7 cellular contexts compared by ENCODE assay signal in genomic region chr3:170038434-170039110, GRCh38. TPM values are rescaled to one million over a fixed set of nuclear protein-coding genes. Genes with fewer than 3 reads are reported as not detected.
DNase-seq lines count a peak whose midpoint lies in the region; ATAC-seq and TF ChIP-seq lines count a peak whose summit lies in the region.

No MANE protein-coding gene starts in this region.

- ATAC-seq in GM18505 (IDR thresholded peaks at IDR 0.05; ENCODE audit: unreplicated experiment) (peak; percentile 10), HG02885 (IDR thresholded peaks at IDR 0.05; ENCODE audit: poor library complexity, unreplicated experiment) (peak; percentile 20)

- H3K9me3 ChIP-seq in OCI-LY7 (ENCODE audit: low read length): peaks cover 4% of the 10 kb centered on the region; the same call in 1 of the 2 replicates
- H3K9me3 ChIP-seq in left ventricle myocardium inferior (replicated peaks): no peaks in the 10 kb centered on the region

- peaks cover 4% of the 10 kb centered on the region for H3K27me3 Mint-ChIP-seq in activated naive CD4-positive, alpha-beta T cell treated with anti-CD3 and anti-CD28 coated beads, Interleukin-2, amount 10 ng/mL, durations not matched to agents 7 days and 5 days

- peaks cover 4% of the 10 kb centered on the region for H3K9me3 Mint-ChIP-seq in activated naive CD4-positive, alpha-beta T cell treated with anti-CD3 and anti-CD28 coated beads, Interleukin-2, amount 10 ng/mL, durations not matched to agents 7 days and 5 days

- H3K27ac ChIP-seq in OCI-LY7 (ENCODE audit: low read depth, low read length, poor library complexity, severe bottlenecking) (peak overlapping the region; percentile 64), left ventricle myocardium inferior (replicated peaks) (no peak overlapping the region)

- intact Hi-C loops in OCI-LY7 (cut with micrococcal nuclease; ENCODE audit: unreplicated experiment) (loop anchor here (5.0 kb wide), 2 partner anchors 89 to 134 kb away; no protein-coding TSS in a partner anchor), left ventricle myocardium inferior (cut with micrococcal nuclease) (no loop called here)

- H3K4me1 ChIP-seq in OCI-LY7 (ENCODE audit: insufficient read depth, low read length, poor library complexity, severe bottlenecking): peaks cover 39% of the 10 kb centered on the region
- peaks cover 19% of the 10 kb centered on the region for H3K4me1 ChIP-seq in left ventricle myocardium inferior

- H3K4me3 ChIP-seq in OCI-LY7 (ENCODE audit: low read depth, low read length, poor library complexity, severe bottlenecking): peak overlapping the region; percentile 94
- peak overlapping the region; percentile 79 for H3K4me3 ChIP-seq in left ventricle myocardium inferior
- peak overlapping the region; percentile 46 for H3K4me3 ChIP-seq in skeletal muscle cell (ENCODE audit: low read depth, low read length)

- TF ChIP-seq CTCF in OCI-LY7 (conservative IDR thresholded peaks at IDR 0.05; ENCODE audit: low read length) (peak; percentile 69), left ventricle myocardium inferior (IDR thresholded peaks at IDR 0.05; ENCODE audit: borderline replicate concordance) (no peak)

- H3K27me3 ChIP-seq in left ventricle myocardium inferior (ENCODE audit: low read depth): peaks cover 83% of the 10 kb centered on the region

- H3K27ac Mint-ChIP-seq in activated naive CD4-positive, alpha-beta T cell treated with anti-CD3 and anti-CD28 coated beads, Interleukin-2, amount 10 ng/mL, durations not matched to agents 7 days and 5 days: peak overlapping the region; percentile 30

- H3K4me3 Mint-ChIP-seq in activated naive CD4-positive, alpha-beta T cell treated with anti-CD3 and anti-CD28 coated beads, Interleukin-2, amount 10 ng/mL, durations not matched to agents 7 days and 5 days: peak overlapping the region; percentile 86

- peak overlapping the region; percentile 92 for H3K4me2 ChIP-seq in OCI-LY7 (ENCODE audit: low read length)

- POLR2A ChIA-PET in OCI-LY7 (lab: Charles Lee): interaction anchor here (0.6 to 3.0 kb wide), 11 partner anchors 9 to 136 kb away, joined by 3 to 33 read pairs (median 3); no protein-coding TSS in a partner anchor

- peak; percentile 67 for DNase-seq in OCI-LY7 (ENCODE audit: low spot score)
- DNase-seq in activated naive CD4-positive, alpha-beta T cell treated with anti-CD3 and anti-CD28 coated beads, Interleukin-2, amount 10 ng/mL, durations not matched to agents 7 days and 5 days: peak; percentile 44
- DNase-seq in left ventricle myocardium inferior: no peak
- no peak for DNase-seq in skeletal muscle cell (ENCODE audit: low read depth)
- DNase-seq in GM03348 (ENCODE audit: low spot score): no peak

- peaks cover 44% of the 10 kb centered on the region for H3K4me1 Mint-ChIP-seq in activated naive CD4-positive, alpha-beta T cell treated with anti-CD3 and anti-CD28 coated beads, Interleukin-2, amount 10 ng/mL, durations not matched to agents 7 days and 5 days

- no peaks in the 10 kb centered on the region for H3K9me2 ChIP-seq in OCI-LY7 (ENCODE audit: insufficient read depth, low read length)

- H3K36me3 ChIP-seq in OCI-LY7 (ENCODE audit: insufficient read depth, low read length) (peaks cover 27% of the 10 kb centered on the region), left ventricle myocardium inferior (no peaks in the 10 kb centered on the region)

- H4K20me1 ChIP-seq in OCI-LY7 (ENCODE audit: insufficient read depth, low read length): no peaks in the 10 kb centered on the region

- no TSS peak for BruUV-seq in OCI-LY7 (replicated peaks; lab: Mats Ljungman, UMichigan)

- peak overlapping the region; percentile 76 for H2AFZ ChIP-seq in OCI-LY7 (ENCODE audit: low read length)

- H3K36me3 Mint-ChIP-seq in activated naive CD4-positive, alpha-beta T cell treated with anti-CD3 and anti-CD28 coated beads, Interleukin-2, amount 10 ng/mL, durations not matched to agents 7 days and 5 days: peaks cover 16% of the 10 kb centered on the region

- TF ChIP-seq POLR2A in GM18505 (IDR thresholded peaks at IDR 0.05; ENCODE audit: borderline replicate concordance, extremely low read depth, insufficient read depth, insufficient read length): no peak

- CTCF ChIA-PET in OCI-LY7 (lab: Charles Lee; ENCODE audit: unreplicated experiment): interaction anchor here (0.8 kb wide), 1 partner anchor 71 kb away, joined by 3 read pairs; no protein-coding TSS in a partner anchor
- CTCF ChIA-PET in activated naive CD4-positive, alpha-beta T cell treated with anti-CD3 and anti-CD28 coated beads, Interleukin-2, amount 10 ng/mL, durations not matched to agents 7 days and 5 days (lab: Charles Lee): interaction anchor here (0.9 to 2.5 kb wide), 5 partner anchors 7 to 266 kb away, joined by 3 to 7 read pairs (median 3); no protein-coding TSS in a partner anchor

- H3K79me2 ChIP-seq in OCI-LY7 (ENCODE audit: insufficient read depth, low read depth, low read length): peaks cover 45% of the 10 kb centered on the region; the same call in 1 of the 2 replicates

RNA-seq across cellular contexts. Expression of gene GPR160, which starts 0.8 kb away (rescaled TPM):
- 90.5 and 108 TPM in 2 replicates for total RNA-seq in OCI-LY7 (2014; rRNA removed; shearing (Covaris generic))
- total RNA-seq in OCI-LY7 (2022) (115 and 117 TPM in 2 replicates), left ventricle myocardium inferior (0.99 TPM)

Comparison
In these comparisons a context has a peak if more than half of its experiments do, and no peak if none do; other contexts are left out.
1. DNase-seq: peak in OCI-LY7 (single experiment) and activated naive CD4-positive, alpha-beta T cell treated with anti-CD3 and anti-CD28 coated beads, Interleukin-2, amount 10 ng/mL, durations not matched to agents 7 days and 5 days (single experiment); none in left ventricle myocardium inferior (single experiment), skeletal muscle cell (single experiment) and GM03348 (single experiment).
2. RNA of gene GPR160, which starts 0.8 kb away (total RNA-seq): 90.5 to 117 TPM in OCI-LY7; 0.99 TPM in left ventricle myocardium inferior (single experiment); every median in the first group is over 10 times any median in the second.
3. Peak in every context shown above with its lines, with median percentiles within 50 percentile points of each other: H3K4me3 ChIP-seq.